ENCODE assay signal across 39 cellular contexts in the genomic region with DNA sequence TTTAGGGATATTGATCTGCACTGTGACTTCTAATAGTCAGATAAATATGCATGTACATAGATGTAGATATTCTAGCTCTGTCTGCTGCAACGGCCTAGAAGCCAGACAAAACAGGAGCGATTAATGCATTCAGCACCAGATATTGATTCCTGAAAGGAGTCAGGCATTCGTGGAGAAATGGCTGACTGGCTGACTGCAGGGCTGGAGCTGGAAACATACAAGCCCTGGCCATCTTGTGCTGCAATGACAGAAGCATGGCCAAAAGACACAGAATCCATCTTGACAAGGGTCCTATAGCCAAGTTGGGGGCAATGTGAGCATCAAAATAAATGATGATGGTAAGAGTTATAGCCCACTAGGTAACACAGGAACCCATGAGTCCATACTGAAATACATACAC.
"Had no signal": no experiment of that assay in that cellular context is flagged by ENCODE, and none has a peak within 500 bp of the region (broad histone marks: within the 10 kb centered on the region; RNA-seq: fewer than 3 reads in every experiment).

No MANE protein-coding gene starts in this region.

- H3K9me3 ChIP-seq: adrenal gland, ascending aorta, body of pancreas, breast epithelium had no signal

- DNase-seq: activated effector memory CD4-positive, alpha-beta T cell treated with anti-CD3 and anti-CD28 coated beads, Interleukin-2, amount 50 U/mL, for 16 hours; activated effector memory CD4-positive, alpha-beta T cell treated with Interleukin-2 at 50 U/mL for 16 hours; activated gamma-delta T cell; activated gamma-delta T cell treated with Interleukin-2 at 50 U/mL for 16 hours; activated naive CD4-positive, alpha-beta T cell; activated naive CD4-positive, alpha-beta T cell treated with anti-CD3 and anti-CD28 coated beads for 36 hours; activated naive CD4-positive, alpha-beta T cell treated with anti-CD3 and anti-CD28 coated beads, Interleukin-2, amount 10 ng/mL, durations not matched to agents 7 days and 5 days; activated naive CD4-positive, alpha-beta T cell treated with anti-CD3 and anti-CD28 coated beads, Interleukin-2, amount 50 U/mL, for 16 hours; activated naive CD4-positive, alpha-beta T cell treated with Interleukin-2 at 50 U/mL for 16 hours; activated naive CD8-positive, alpha-beta T cell treated with anti-CD3 and anti-CD28 coated beads for 36 hours; activated naive CD8-positive, alpha-beta T cell treated with anti-CD3 and anti-CD28 coated beads, Interleukin-2, amount 10 ng/mL, durations not matched to agents 7 days and 5 days; activated naive CD8-positive, alpha-beta T cell treated with anti-CD3 and anti-CD28 coated beads, Interleukin-2, amount 50 U/mL, for 24 hours; activated T-cell treated with anti-CD3 and anti-CD28 coated beads, Interleukin-2, amount 50 U/mL, for 1 hour; activated T-cell treated with anti-CD3 and anti-CD28 coated beads, Interleukin-2, amount 50 U/mL, for 24 hours; activated T-cell treated with anti-CD3 and anti-CD28 coated beads, Interleukin-2, amount 50 U/mL, for 4 hours; activated T-cell treated with anti-CD3 and anti-CD28 coated beads, Interleukin-2, amount 50 U/mL, for 48 hours; activated T-cell treated with anti-CD3 and anti-CD28 coated beads, Interleukin-2, amount 50 U/mL, for 72 hours; adrenal gland; amniotic stem cell; amygdala; anterior cingulate cortex; aorta; body of pancreas; brain microvascular endothelial cell; caudate nucleus; central memory CD4-positive, alpha-beta T cell; cerebellar nuclear complex had no signal

- H3K27me3 Mint-ChIP-seq: activated naive CD4-positive, alpha-beta T cell treated with anti-CD3 and anti-CD28 coated beads, Interleukin-2, amount 10 ng/mL, durations not matched to agents 7 days and 5 days; activated naive CD8-positive, alpha-beta T cell treated with anti-CD3 and anti-CD28 coated beads, Interleukin-2, amount 10 ng/mL, durations not matched to agents 7 days and 5 days; central memory CD8-positive, alpha-beta T cell had no signal

- H3K27me3 ChIP-seq: adrenal gland, ascending aorta, body of pancreas, brain microvascular endothelial cell, breast epithelium, cardiac muscle cell had no signal

- H3K4me3 Mint-ChIP-seq: activated naive CD4-positive, alpha-beta T cell treated with anti-CD3 and anti-CD28 coated beads for 36 hours; activated naive CD4-positive, alpha-beta T cell treated with anti-CD3 and anti-CD28 coated beads, Interleukin-2, amount 10 ng/mL, durations not matched to agents 7 days and 5 days; activated naive CD4-positive, alpha-beta T cell treated with anti-CD3 and anti-CD28 coated beads, Interleukin-2, amount 50 U/mL, for 24 hours; activated naive CD8-positive, alpha-beta T cell; activated naive CD8-positive, alpha-beta T cell treated with anti-CD3 and anti-CD28 coated beads for 36 hours; activated naive CD8-positive, alpha-beta T cell treated with anti-CD3 and anti-CD28 coated beads, Interleukin-2, amount 10 ng/mL, durations not matched to agents 7 days and 5 days; activated naive CD8-positive, alpha-beta T cell treated with anti-CD3 and anti-CD28 coated beads, Interleukin-2, amount 50 U/mL, for 24 hours; activated T-cell treated with anti-CD3 and anti-CD28 coated beads, Interleukin-2, amount 50 U/mL, for 24 hours; activated T-cell treated with anti-CD3 and anti-CD28 coated beads, Interleukin-2, amount 50 U/mL, for 4 hours; activated T-cell treated with anti-CD3 and anti-CD28 coated beads, Interleukin-2, amount 50 U/mL, for 72 hours; activated T-helper 1 cell treated with anti-CD3 and anti-CD28 coated beads, Interleukin-12 subunit alpha, Interleukin-12 subunit beta, Interleukin-2, Interleukin-4 antibody, amounts not matched to agents 30 ng/mL and 10 ng/mL and 1 ng/mL, durations not matched to agents 14 hours and 24 hours and 36 hours; activated T-helper 17 cell treated with anti-CD3 and anti-CD28 coated beads, Interleukin-2, amount 50 U/mL, for 72 hours; brain; central memory CD8-positive, alpha-beta T cell had no signal

- H3K27ac Mint-ChIP-seq: activated naive CD4-positive, alpha-beta T cell treated with anti-CD3 and anti-CD28 coated beads for 36 hours; activated naive CD4-positive, alpha-beta T cell treated with anti-CD3 and anti-CD28 coated beads, Interleukin-2, amount 10 ng/mL, durations not matched to agents 7 days and 5 days; activated naive CD4-positive, alpha-beta T cell treated with anti-CD3 and anti-CD28 coated beads, Interleukin-2, amount 50 U/mL, for 24 hours; activated naive CD4-positive, alpha-beta T cell treated with anti-CD3 and anti-CD28 coated beads, Interleukin-2, amount 50 U/mL, for 72 hours; activated naive CD8-positive, alpha-beta T cell; activated naive CD8-positive, alpha-beta T cell treated with anti-CD3 and anti-CD28 coated beads for 36 hours; activated naive CD8-positive, alpha-beta T cell treated with anti-CD3 and anti-CD28 coated beads, Interleukin-2, amount 10 ng/mL, durations not matched to agents 7 days and 5 days; activated naive CD8-positive, alpha-beta T cell treated with anti-CD3 and anti-CD28 coated beads, Interleukin-2, amount 50 U/mL, for 24 hours; activated T-cell treated with anti-CD3 and anti-CD28 coated beads, Interleukin-2, amount 50 U/mL, for 24 hours; activated T-cell treated with anti-CD3 and anti-CD28 coated beads, Interleukin-2, amount 50 U/mL, for 72 hours; activated T-helper 1 cell treated with anti-CD3 and anti-CD28 coated beads, Interleukin-12 subunit alpha, Interleukin-12 subunit beta, Interleukin-2, Interleukin-4 antibody, amounts not matched to agents 30 ng/mL and 10 ng/mL and 1 ng/mL, durations not matched to agents 14 hours and 24 hours and 36 hours; activated T-helper 17 cell treated with anti-CD3 and anti-CD28 coated beads, Interleukin-2, amount 50 U/mL, for 72 hours; activated T-helper 2 cell treated with anti-CD3 and anti-CD28 coated beads, Interferon-gamma antibody, Interleukin-2, Interleukin-4, amounts not matched to agents 10 μg/mL and 5 μg/mL and 100 μg/mL, durations not matched to agents 14 hours and 24 hours and 36 hours; brain had no signal

- ATAC-seq: activated naive CD4-positive, alpha-beta T cell treated with anti-CD3 and anti-CD28 coated beads, Interleukin-2, amount 50 U/mL, for 72 hours; activated naive CD8-positive, alpha-beta T cell treated with anti-CD3 and anti-CD28 coated beads, Interleukin-2, amount 50 U/mL, for 24 hours; activated T-cell treated with anti-CD3 and anti-CD28 coated beads, Interleukin-2, amount 50 U/mL, for 4 hours; activated T-cell treated with anti-CD3 and anti-CD28 coated beads, Interleukin-2, amount 50 U/mL, for 72 hours; activated T-helper 17 cell treated with anti-CD3 and anti-CD28 coated beads, Interleukin-2, amount 50 U/mL, for 72 hours; body of pancreas had no signal

- H3K9me3 Mint-ChIP-seq: activated naive CD4-positive, alpha-beta T cell treated with anti-CD3 and anti-CD28 coated beads for 36 hours; activated naive CD4-positive, alpha-beta T cell treated with anti-CD3 and anti-CD28 coated beads, Interleukin-2, amount 10 ng/mL, durations not matched to agents 7 days and 5 days; activated naive CD4-positive, alpha-beta T cell treated with anti-CD3 and anti-CD28 coated beads, Interleukin-2, amount 50 U/mL, for 24 hours; activated naive CD4-positive, alpha-beta T cell treated with anti-CD3 and anti-CD28 coated beads, Interleukin-2, amount 50 U/mL, for 72 hours; activated naive CD8-positive, alpha-beta T cell treated with anti-CD3 and anti-CD28 coated beads for 36 hours; activated naive CD8-positive, alpha-beta T cell treated with anti-CD3 and anti-CD28 coated beads, Interleukin-2, amount 10 ng/mL, durations not matched to agents 7 days and 5 days; activated naive CD8-positive, alpha-beta T cell treated with anti-CD3 and anti-CD28 coated beads, Interleukin-2, amount 50 U/mL, for 24 hours; activated T-cell treated with anti-CD3 and anti-CD28 coated beads, Interleukin-2, amount 50 U/mL, for 24 hours; activated T-cell treated with anti-CD3 and anti-CD28 coated beads, Interleukin-2, amount 50 U/mL, for 4 hours; activated T-cell treated with anti-CD3 and anti-CD28 coated beads, Interleukin-2, amount 50 U/mL, for 72 hours; activated T-helper 1 cell treated with anti-CD3 and anti-CD28 coated beads, Interleukin-12 subunit alpha, Interleukin-12 subunit beta, Interleukin-2, Interleukin-4 antibody, amounts not matched to agents 30 ng/mL and 10 ng/mL and 1 ng/mL, durations not matched to agents 14 hours and 24 hours and 36 hours; activated T-helper 17 cell treated with anti-CD3 and anti-CD28 coated beads, Interleukin-2, amount 50 U/mL, for 72 hours; activated T-helper 2 cell treated with anti-CD3 and anti-CD28 coated beads, Interferon-gamma antibody, Interleukin-2, Interleukin-4, amounts not matched to agents 10 μg/mL and 5 μg/mL and 100 μg/mL, durations not matched to agents 14 hours and 24 hours and 36 hours; brain had no signal

- H3K36me3 ChIP-seq: adrenal gland, ascending aorta, brain microvascular endothelial cell, breast epithelium, cardiac muscle cell had no signal

- H3K4me1 ChIP-seq: adrenal gland, ascending aorta, breast epithelium had no signal

- H3K27ac ChIP-seq: adrenal gland, ascending aorta, body of pancreas, brain microvascular endothelial cell, breast epithelium, cardiac muscle cell had no signal

- H3K4me3 ChIP-seq: adrenal gland, ascending aorta, body of pancreas, breast epithelium, cardiac muscle cell had no signal

- H3K36me3 Mint-ChIP-seq: activated naive CD4-positive, alpha-beta T cell treated with anti-CD3 and anti-CD28 coated beads, Interleukin-2, amount 10 ng/mL, durations not matched to agents 7 days and 5 days; activated naive CD4-positive, alpha-beta T cell treated with anti-CD3 and anti-CD28 coated beads, Interleukin-2, amount 50 U/mL, for 24 hours; activated naive CD4-positive, alpha-beta T cell treated with anti-CD3 and anti-CD28 coated beads, Interleukin-2, amount 50 U/mL, for 72 hours; activated naive CD8-positive, alpha-beta T cell; activated naive CD8-positive, alpha-beta T cell treated with anti-CD3 and anti-CD28 coated beads for 36 hours; activated naive CD8-positive, alpha-beta T cell treated with anti-CD3 and anti-CD28 coated beads, Interleukin-2, amount 10 ng/mL, durations not matched to agents 7 days and 5 days; brain had no signal

- H3K4me1 Mint-ChIP-seq: activated naive CD4-positive, alpha-beta T cell treated with anti-CD3 and anti-CD28 coated beads, Interleukin-2, amount 10 ng/mL, durations not matched to agents 7 days and 5 days; activated naive CD4-positive, alpha-beta T cell treated with anti-CD3 and anti-CD28 coated beads, Interleukin-2, amount 50 U/mL, for 24 hours; activated naive CD8-positive, alpha-beta T cell treated with anti-CD3 and anti-CD28 coated beads for 36 hours; activated naive CD8-positive, alpha-beta T cell treated with anti-CD3 and anti-CD28 coated beads, Interleukin-2, amount 10 ng/mL, durations not matched to agents 7 days and 5 days; activated naive CD8-positive, alpha-beta T cell treated with anti-CD3 and anti-CD28 coated beads, Interleukin-2, amount 50 U/mL, for 24 hours; activated T-helper 17 cell treated with anti-CD3 and anti-CD28 coated beads, Interleukin-2, amount 50 U/mL, for 72 hours; brain; central memory CD8-positive, alpha-beta T cell had no signal

- FAIRE-seq: astrocyte had no signal
